Comparison of ENCODE assay signal across 8 cellular contexts in the genomic region with DNA sequence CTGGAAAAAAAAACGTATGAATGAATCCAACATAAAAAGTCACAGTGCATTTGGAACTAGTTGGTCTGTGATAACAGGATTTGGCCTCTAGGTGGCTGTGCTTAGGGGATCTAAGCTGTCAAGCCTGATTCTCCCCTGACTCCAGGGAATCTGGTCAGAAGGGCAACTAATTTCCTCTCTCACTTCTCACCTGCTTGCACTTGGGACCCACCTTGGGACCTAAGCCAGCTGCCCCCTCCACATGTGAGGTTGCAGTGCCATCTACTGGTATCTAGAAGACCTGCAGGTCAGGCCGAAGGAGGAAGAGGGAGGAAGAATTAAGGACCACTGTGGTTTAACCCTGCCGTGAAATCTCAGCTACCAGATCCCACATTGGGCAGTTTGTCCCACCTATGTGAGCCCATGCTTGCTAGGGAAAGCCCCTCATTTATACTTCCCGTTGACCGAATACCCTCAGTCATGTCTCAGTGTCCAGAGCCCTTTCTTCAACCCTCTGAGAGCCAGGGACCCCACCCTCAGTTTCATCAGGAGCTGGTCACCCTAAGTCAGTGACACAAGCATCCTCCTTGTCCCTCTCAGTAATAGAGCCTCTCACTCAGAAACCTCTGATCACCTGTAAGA. TPM values are rescaled to one million over a fixed set of nuclear protein-coding genes. Genes with fewer than 3 reads are reported as not detected.
A peak's percentile ranks its signal among the peaks of the same experiment; 100 is the strongest.
DNase-seq lines count a peak whose midpoint lies in the region; ATAC-seq, FAIRE-seq and TF ChIP-seq lines count a peak whose summit lies in the region.

No MANE protein-coding gene starts in this region.

- peak overlapping the region; percentile 29 for H2AFZ ChIP-seq in mammary epithelial cell (ENCODE audit: low read depth, low read length)

- H3K27me3 ChIP-seq in WERI-Rb-1 (ENCODE audit: insufficient read depth, low read depth, severe bottlenecking) = no peaks in the 10 kb centered on the region
- H3K27me3 ChIP-seq in mammary epithelial cell (ENCODE audit: insufficient read depth, low read length) = no peaks in the 10 kb centered on the region

- dilution Hi-C loops in mammary epithelial cell (cut with HindIII; ENCODE audit: low sequenced_read_pairs) = no loop called here

- CTCF ChIA-PET in mammary epithelial cell (lab: Charles Lee; ENCODE audit: low non-redundant PET) = interaction anchor here (0.5 to 1.3 kb wide), 3 partner anchors 9 to 719 kb away, joined by 4 to 11 read pairs (median 6); no protein-coding TSS in a partner anchor

- BruUV-seq in mammary epithelial cell (replicated peaks; lab: Mats Ljungman, UMichigan) = no TSS peak

- TF ChIP-seq CTCF in WERI-Rb-1 (IDR thresholded peaks at IDR 0.05; ENCODE audit: low read depth, low read length) (peak; percentile 87), mammary epithelial cell (conservative IDR thresholded peaks at IDR 0.05 in 1 of 2, IDR thresholded peaks at IDR 0.05 in 1 of 2; ENCODE audit: extremely low read depth in 1 of 2, insufficient read depth in 1 of 2, low read depth in 1 of 2, low read length in 2 of 2) (peak; percentile 85 to 98), kidney (IDR thresholded peaks at IDR 0.05; ENCODE audit: borderline replicate concordance, extremely low read depth, insufficient read depth) (peak; percentile 92)

- H3K9ac ChIP-seq in mammary epithelial cell (ENCODE audit: insufficient read depth, low read length) (no peak overlapping the region), kidney (ENCODE audit: low read length in 2 of 2) (no peak overlapping the region)

- H3K4me2 ChIP-seq in mammary epithelial cell (ENCODE audit: insufficient read depth, low read depth, low read length) = no peak overlapping the region

- H3K79me2 ChIP-seq in mammary epithelial cell (ENCODE audit: insufficient read depth, low read length) = no peaks in the 10 kb centered on the region

- intact Hi-C loops in mammary epithelial cell (cut with micrococcal nuclease) = loop anchor here (1.0 to 10.0 kb wide), 8 partner anchors 34 to 879 kb away; a partner anchor contains a TSS
- intact Hi-C loops in kidney (cut with DNase I) = loop anchor here (10.0 kb wide), 1 partner anchor 99 kb away; a partner anchor contains a TSS

- H3K36me3 ChIP-seq in WERI-Rb-1 = no peaks in the 10 kb centered on the region
- H3K36me3 ChIP-seq in mammary epithelial cell (ENCODE audit: insufficient read depth, low read length) = no peaks in the 10 kb centered on the region
- H3K36me3 ChIP-seq in kidney (ENCODE audit: control insufficient read depth in 1 of 2, insufficient read depth in 2 of 2, low read length in 2 of 2) = no peaks in the 10 kb centered on the region

- peak; percentile 71 for ATAC-seq in GM18499 (IDR thresholded peaks at IDR 0.05; ENCODE audit: insufficient read depth, unreplicated experiment)
- ATAC-seq in HG02885 (IDR thresholded peaks at IDR 0.05; ENCODE audit: poor library complexity, unreplicated experiment) = peak; percentile 84

- in situ Hi-C loops in mammary epithelial cell (cut with MboI; ENCODE audit: low sequenced_read_pairs in 2 of 2) = loop anchor here (5.0 to 10.0 kb wide), 2 partner anchors 329 to 331 kb away; no protein-coding TSS in a partner anchor

- no peak overlapping the region for H3K4me3 ChIP-seq in WERI-Rb-1 (ENCODE audit: low read depth, low read length)
- no peak overlapping the region for H3K4me3 ChIP-seq in mammary epithelial cell (replicated peaks in 1 of 3; ENCODE audit: insufficient read depth in 1 of 3, low read depth in 2 of 3, low read length in 3 of 3)
- H3K4me3 ChIP-seq in kidney (ENCODE audit: low read length in 2 of 2) = no peak overlapping the region

- peak; percentile 27 for FAIRE-seq in kidney (lab: Jason Lieb, UNC)

- H3K27ac ChIP-seq in WERI-Rb-1 (no peak overlapping the region), mammary epithelial cell (ENCODE audit: insufficient read depth, low read depth, low read length) (no peak overlapping the region), kidney (ENCODE audit: low read depth in 2 of 2, low read length in 2 of 2) (no peak overlapping the region)

- peak; percentile 31 for DNase-seq in 8988T
- peak; percentile 70 to 90 for DNase-seq in NCI-H2081 (lab: John Stamatoyannopoulos, UW)
- peak; percentile 69 for DNase-seq in WERI-Rb-1
- peak; percentile 68 for DNase-seq in mammary epithelial cell
- DNase-seq in kidney = peak; percentile 79
- peak; percentile 36 for DNase-seq in stimulated activated CD4-positive, alpha-beta T cell treated with anti-CD3 and anti-CD28 coated beads, Interleukin-4, amount 100 ng/mL, for 4 hours

- H3K9me3 ChIP-seq in WERI-Rb-1 (ENCODE audit: severe bottlenecking) (no peaks in the 10 kb centered on the region), mammary epithelial cell (replicated peaks; ENCODE audit: insufficient read depth, low read length) (no peaks in the 10 kb centered on the region), kidney (ENCODE audit: control insufficient read depth in 1 of 2, low read length in 2 of 2) (no peaks in the 10 kb centered on the region)

- no peaks in the 10 kb centered on the region for H4K20me1 ChIP-seq in mammary epithelial cell (ENCODE audit: insufficient read depth, low read length)

- H3K4me1 ChIP-seq in mammary epithelial cell (ENCODE audit: insufficient read depth, low read length) (peaks cover 11% of the 10 kb centered on the region), kidney (ENCODE audit: control insufficient read depth in 1 of 2, insufficient read depth in 1 of 2, low read depth in 1 of 2, low read length in 2 of 2) (peaks cover 2 to 15% of the 10 kb centered on the region in 2 donors)

- WGBS in mammary epithelial cell (ENCODE audit: low coverage, missing lambda C conversion rate) = 0% methylated on average over 5 of the region's 5 CpGs

RNA-seq across cellular contexts. Expression of a gene that starts 33.2 kb away (rescaled TPM):
- total RNA-seq in mammary epithelial cell (100 to 1,000 TPM in 1 of 2 donors, 10 to 100 TPM in 1; 47.7 to 117 TPM), kidney (58.1 TPM)
- polyA plus RNA-seq in mammary epithelial cell (108 TPM), kidney (ENCODE audit: insufficient read depth, low read depth, low replicate concordance) (55.1 TPM)
- polyA minus RNA-seq in mammary epithelial cell = 4.7 TPM

RNA-seq across cellular contexts. Expression of a gene that starts 36.8 kb away (rescaled TPM):
- 10 to 100 TPM; 17.0 to 24.1 TPM for total RNA-seq in mammary epithelial cell
- polyA plus RNA-seq in mammary epithelial cell = 15.5 TPM
- polyA minus RNA-seq in mammary epithelial cell = 12.0 TPM
- total RNA-seq in kidney = 76.0 TPM
- 155 TPM for polyA plus RNA-seq in kidney (ENCODE audit: insufficient read depth, low read depth, low replicate concordance)
